Comparison of ENCODE assay signal across 20 cellular contexts in genomic region chr21:16310191-16310590, GRCh38.
DNase-seq lines count a peak whose midpoint lies in the region; ATAC-seq and TF ChIP-seq lines count a peak whose summit lies in the region.
"Had no signal": no experiment of that assay in that cellular context is flagged by ENCODE, and none has a peak within 500 bp of the region (broad histone marks: within the 10 kb centered on the region; RNA-seq: fewer than 3 reads in every experiment).

No MANE protein-coding gene starts in this region.

- ATAC-seq in DND-41 (ENCODE audit: insufficient read depth, low read depth) (peak; percentile 91), gastrocnemius medialis (peak in 1 of 2 donors; percentile 18), GM19395 (IDR thresholded peaks at IDR 0.05; ENCODE audit: unreplicated experiment) (no peak)
- ATAC-seq: lower lobe of right lung, SK-N-SH treated with all-trans-retinoic acid at 6 μM for 48 hours had no signal

- no peak overlapping the region for H4K5ac ChIP-seq in mesendoderm (ENCODE audit: low read length)

- no peak overlapping the region for H3K4ac ChIP-seq in mesendoderm (ENCODE audit: low read depth, low read length)

- intact Hi-C loops in gastrocnemius medialis (cut with DNase I; ENCODE audit: low total_unique reads) = loop anchor here (10.0 kb wide), 1 partner anchor 275 kb away; no protein-coding TSS in a partner anchor
- intact Hi-C loops in activated T-helper 2 cell treated with anti-CD3 and anti-CD28 coated beads, Interferon-gamma antibody, Interleukin-2, Interleukin-4, amounts not matched to agents 10 μg/mL and 5 μg/mL and 100 μg/mL, durations not matched to agents 14 hours and 24 hours and 36 hours (cut with micrococcal nuclease) = no loop called here

- H3K27me3 ChIP-seq in DND-41 (ENCODE audit: insufficient read depth, low read length, poor library complexity) = no peaks in the 10 kb centered on the region
- H3K27me3 ChIP-seq in mesendoderm (ENCODE audit: insufficient read depth, low read length, poor library complexity) = no peaks in the 10 kb centered on the region
- no peaks in the 10 kb centered on the region for H3K27me3 ChIP-seq in gastrocnemius medialis
- H3K27me3 ChIP-seq: sigmoid colon had no signal

- no peak overlapping the region for H3K18ac ChIP-seq in mesendoderm (ENCODE audit: low read length)

- H3K27ac Mint-ChIP-seq in activated T-helper 2 cell treated with anti-CD3 and anti-CD28 coated beads, Interferon-gamma antibody, Interleukin-2, Interleukin-4, amounts not matched to agents 10 μg/mL and 5 μg/mL and 100 μg/mL, durations not matched to agents 14 hours and 24 hours and 36 hours = no peak overlapping the region
- H3K27ac Mint-ChIP-seq: CD14-positive monocyte had no signal

- H3K36me3 Mint-ChIP-seq in activated T-helper 2 cell treated with anti-CD3 and anti-CD28 coated beads, Interferon-gamma antibody, Interleukin-2, Interleukin-4, amounts not matched to agents 10 μg/mL and 5 μg/mL and 100 μg/mL, durations not matched to agents 14 hours and 24 hours and 36 hours (ENCODE audit: low read depth) = no peaks in the 10 kb centered on the region
- H3K36me3 Mint-ChIP-seq: CD14-positive monocyte had no signal

- H2BK120ac ChIP-seq in mesendoderm (ENCODE audit: low read depth, low read length) = no peak overlapping the region

- no peaks in the 10 kb centered on the region for H3K27me3 Mint-ChIP-seq in activated T-helper 2 cell treated with anti-CD3 and anti-CD28 coated beads, Interferon-gamma antibody, Interleukin-2, Interleukin-4, amounts not matched to agents 10 μg/mL and 5 μg/mL and 100 μg/mL, durations not matched to agents 14 hours and 24 hours and 36 hours (ENCODE audit: low read depth)

- no peak overlapping the region for H3K56ac ChIP-seq in mesendoderm (ENCODE audit: low read length)

- H3K4me1 Mint-ChIP-seq in activated T-helper 2 cell treated with anti-CD3 and anti-CD28 coated beads, Interferon-gamma antibody, Interleukin-2, Interleukin-4, amounts not matched to agents 10 μg/mL and 5 μg/mL and 100 μg/mL, durations not matched to agents 14 hours and 24 hours and 36 hours (ENCODE audit: low read depth) = peaks cover 4% of the 10 kb centered on the region
- H3K4me1 Mint-ChIP-seq: CD14-positive monocyte had no signal

- TF ChIP-seq POLR2A in gastrocnemius medialis (IDR thresholded peaks at IDR 0.05) = no peak

- H3K27ac ChIP-seq in DND-41 (ENCODE audit: low read length) = peak overlapping the region; percentile 77
- no peak overlapping the region for H3K27ac ChIP-seq in mesendoderm (ENCODE audit: low read depth, low read length)
- peak overlapping the region in 3 of 4 donors; percentile 80 to 85 (median 85) for H3K27ac ChIP-seq in gastrocnemius medialis
- H3K27ac ChIP-seq: lower lobe of right lung, parathyroid adenoma, sigmoid colon had no signal

- peak overlapping the region; percentile 21 for H2AFZ ChIP-seq in DND-41 (ENCODE audit: low read depth, low read length)
- H2AFZ ChIP-seq: parathyroid adenoma had no signal

- H2BK15ac ChIP-seq in mesendoderm (replicated peaks; ENCODE audit: low read depth) = no peak overlapping the region

- TF ChIP-seq CTCF in DND-41 (IDR thresholded peaks at IDR 0.05; ENCODE audit: borderline replicate concordance, extremely low read depth, low read length, poor library complexity, severe bottlenecking) = no peak
- TF ChIP-seq CTCF in astrocyte of the spinal cord (IDR thresholded peaks at IDR 0.05; ENCODE audit: low read depth, low read length) = no peak
- no peak for TF ChIP-seq CTCF in gastrocnemius medialis (IDR thresholded peaks at IDR 0.05 in 4 of 5, conservative IDR thresholded peaks at IDR 0.05 in 1 of 5)

- no peak overlapping the region for H3K23ac ChIP-seq in mesendoderm (ENCODE audit: low read length)

- no peaks in the 10 kb centered on the region for H4K20me1 ChIP-seq in DND-41 (ENCODE audit: insufficient read depth, low read length)

- in situ Hi-C loops in astrocyte of the spinal cord (cut with HindIII; ENCODE audit: low sequenced_read_pairs) (no loop called here), gastrocnemius medialis (cut with MboI; ENCODE audit: low sequenced_read_pairs in 4 of 4) (no loop called here)

- H3K4me3 Mint-ChIP-seq in activated T-helper 2 cell treated with anti-CD3 and anti-CD28 coated beads, Interferon-gamma antibody, Interleukin-2, Interleukin-4, amounts not matched to agents 10 μg/mL and 5 μg/mL and 100 μg/mL, durations not matched to agents 14 hours and 24 hours and 36 hours (ENCODE audit: low read depth) = no peak overlapping the region
- H3K4me3 Mint-ChIP-seq: CD14-positive monocyte had no signal

- H3K9ac ChIP-seq in DND-41 (ENCODE audit: low read depth, low read length) (peak overlapping the region; percentile 40), mesendoderm (ENCODE audit: low read length) (no peak overlapping the region)
- H3K9ac ChIP-seq: parathyroid adenoma had no signal

- H3K4me2 ChIP-seq in DND-41 (ENCODE audit: insufficient read depth, low read length) = peak overlapping the region; percentile 49
- H3K4me2 ChIP-seq in mesendoderm (ENCODE audit: low read length) = no peak overlapping the region

- H2AK5ac ChIP-seq in mesendoderm (ENCODE audit: low read length) = no peak overlapping the region

- H3K9me3 ChIP-seq in DND-41 (ENCODE audit: insufficient read depth, low read length, severe bottlenecking) (no peaks in the 10 kb centered on the region), gastrocnemius medialis (no peaks in the 10 kb centered on the region)
- H3K9me3 ChIP-seq: lower lobe of right lung, sigmoid colon had no signal

- no peak overlapping the region for H4K8ac ChIP-seq in mesendoderm (ENCODE audit: low read depth, low read length)

- no CpG with 5 or more reads among the region's 9 CpGs for WGBS in mesendoderm (ENCODE audit: extremely low coverage, insufficient coverage, low lambda C conversion rate)

- H3K79me2 ChIP-seq in DND-41 (ENCODE audit: insufficient read depth, low read length) = no peaks in the 10 kb centered on the region
- no peaks in the 10 kb centered on the region for H3K79me2 ChIP-seq in mesendoderm (ENCODE audit: control insufficient read depth, insufficient read depth, low read length)
- H3K79me2 ChIP-seq: parathyroid adenoma had no signal

- no peak overlapping the region for H2BK5ac ChIP-seq in mesendoderm (ENCODE audit: low read length)

- H3K79me1 ChIP-seq in mesendoderm (ENCODE audit: low read length) = no peaks in the 10 kb centered on the region

- peaks cover 38% of the 10 kb centered on the region for H3K4me1 ChIP-seq in DND-41 (ENCODE audit: insufficient read depth, low read length)
- no peaks in the 10 kb centered on the region for H3K4me1 ChIP-seq in mesendoderm (ENCODE audit: control insufficient read depth, low read depth, low read length)
- H3K4me1 ChIP-seq in gastrocnemius medialis = no peaks in the 10 kb centered on the region
- H3K4me1 ChIP-seq: lower lobe of right lung, parathyroid adenoma had no signal

- H3K4me3 ChIP-seq in DND-41 (ENCODE audit: low read depth in 1 of 2, low read length in 2 of 2) = peak overlapping the region in 1 of 2 experiments; percentile 7; a peak in 1 of 4 replicates
- no peak overlapping the region for H3K4me3 ChIP-seq in astrocyte of the spinal cord (ENCODE audit: low read depth, low read length)
- no peak overlapping the region for H3K4me3 ChIP-seq in mesendoderm (ENCODE audit: low read length)
- H3K4me3 ChIP-seq in gastrocnemius medialis = peak overlapping the region; percentile 45 to 52 (median 50)
- H3K4me3 ChIP-seq: lower lobe of right lung, sigmoid colon had no signal

- no peaks in the 10 kb centered on the region for H3K9me3 Mint-ChIP-seq in activated T-helper 2 cell treated with anti-CD3 and anti-CD28 coated beads, Interferon-gamma antibody, Interleukin-2, Interleukin-4, amounts not matched to agents 10 μg/mL and 5 μg/mL and 100 μg/mL, durations not matched to agents 14 hours and 24 hours and 36 hours

- no peaks in the 10 kb centered on the region for H3K36me3 ChIP-seq in DND-41 (ENCODE audit: insufficient read depth, low read length)
- no peaks in the 10 kb centered on the region for H3K36me3 ChIP-seq in mesendoderm (ENCODE audit: control insufficient read depth, insufficient read depth, low read length)
- H3K36me3 ChIP-seq in gastrocnemius medialis = no peaks in the 10 kb centered on the region
- H3K36me3 ChIP-seq: lower lobe of right lung, sigmoid colon had no signal

- DNase-seq in DND-41 = peak; percentile 53
- peak; percentile 39 for DNase-seq in astrocyte of the spinal cord (ENCODE audit: low read depth, low spot score)
- DNase-seq in mesendoderm = peak; percentile 5
- DNase-seq in gastrocnemius medialis = no peak
- no peak for DNase-seq in 8988T
- no peak for DNase-seq in activated T-helper 2 cell treated with anti-CD3 and anti-CD28 coated beads, Interferon-gamma antibody, Interleukin-2, Interleukin-4, amounts not matched to agents 10 μg/mL and 5 μg/mL and 100 μg/mL, durations not matched to agents 14 hours and 24 hours and 36 hours (ENCODE audit: low spot score)
- DNase-seq in D341Med (ENCODE audit: low spot score) = no peak
- DNase-seq: activated CD4-positive, alpha-beta T cell treated with anti-CD3 and anti-CD28 coated beads, Interleukin-2, amount 50 U/mL, for 48 hours; activated CD8-positive, alpha-beta memory T cell treated with anti-CD3 and anti-CD28 coated beads, Interleukin-2, amount 50 U/mL, for 48 hours; activated effector memory CD4-positive, alpha-beta T cell treated with Interleukin-2 at 50 U/mL for 16 hours; foreskin melanocyte; islet precursor cell; lower lobe of right lung; NCI-H1694 treated with DMSO at 0.1 percent for 48 hours; NCI-H748 treated with DMSO at 0.1 percent for 48 hours; sigmoid colon had no signal

Comparison
In these comparisons a context has a peak if more than half of its experiments do, and no peak if none do; other contexts are left out.
1. DNase-seq: peak in DND-41 (single experiment), astrocyte of the spinal cord (single experiment) and mesendoderm (single experiment); none in gastrocnemius medialis (0 of 2), 8988T (single experiment), activated T-helper 2 cell treated with anti-CD3 and anti-CD28 coated beads, Interferon-gamma antibody, Interleukin-2, Interleukin-4, amounts not matched to agents 10 μg/mL and 5 μg/mL and 100 μg/mL, durations not matched to agents 14 hours and 24 hours and 36 hours (single experiment) and D341Med (single experiment).
2. H3K4me3 ChIP-seq: peak in gastrocnemius medialis (4 of 4); none in astrocyte of the spinal cord (single experiment) and mesendoderm (single experiment).